Comparison of ENCODE assay signal across 24 cellular contexts in genomic region chr5:57817001-57817453, GRCh38.
DNase-seq lines count a peak whose midpoint lies in the region; ATAC-seq, FAIRE-seq and TF ChIP-seq lines count a peak whose summit lies in the region.
"Had no signal": no experiment of that assay in that cellular context is flagged by ENCODE, and none has a peak within 500 bp of the region (broad histone marks: within the 10 kb centered on the region; RNA-seq: fewer than 3 reads in every experiment).

No MANE protein-coding gene starts in this region.

- POLR2A ChIA-PET in HCT116 (lab: Charles Lee) (no interaction called here), Panc1 (lab: Charles Lee) (no interaction called here), endothelial cell of umbilical vein (lab: Charles Lee) (no interaction called here)

- H4K20me1 ChIP-seq in HCT116 (ENCODE audit: insufficient read depth) (no peaks in the 10 kb centered on the region), endothelial cell of umbilical vein (replicated peaks; ENCODE audit: control insufficient read depth, extremely low read depth, insufficient read depth, low read length) (no peaks in the 10 kb centered on the region)

- peaks cover 0 to 3% (median 2%) of the 10 kb centered on the region in 3 donors for H3K27me3 Mint-ChIP-seq in immature natural killer cell (ENCODE audit: low read depth in 3 of 3)
- H3K27me3 Mint-ChIP-seq: activated CD4-positive, alpha-beta memory T cell treated with anti-CD3 and anti-CD28 coated beads, Interleukin-2, amount 10 ng/mL, durations not matched to agents 7 days and 5 days; activated T-helper 17 cell treated with anti-CD3 and anti-CD28 coated beads, Interleukin-2, amount 50 U/mL, for 72 hours; CD4-positive, CD25-positive, alpha-beta regulatory T cell; effector memory CD8-positive, alpha-beta T cell had no signal

- intact Hi-C loops in HCT116 (cut with micrococcal nuclease) (no loop called here), Panc1 (cut with micrococcal nuclease; ENCODE audit: unreplicated experiment) (no loop called here), endothelial cell of umbilical vein (cut with micrococcal nuclease) (no loop called here), colonic mucosa (cut with DNase I) (no loop called here)

- no peaks in the 10 kb centered on the region for H3K36me3 Mint-ChIP-seq in immature natural killer cell
- H3K36me3 Mint-ChIP-seq: CD4-positive, CD25-positive, alpha-beta regulatory T cell; naive thymus-derived CD8-positive, alpha-beta T cell had no signal

- H3K4me3 ChIP-seq in HCT116 (replicated peaks in 1 of 2; ENCODE audit: low read depth in 1 of 2, low read length in 2 of 2) = no peak overlapping the region
- H3K4me3 ChIP-seq in Panc1 (ENCODE audit: low read depth in 2 of 2, low read length in 2 of 2) = no peak overlapping the region
- no peak overlapping the region for H3K4me3 ChIP-seq in endothelial cell of umbilical vein (replicated peaks in 1 of 3; ENCODE audit: insufficient read depth in 1 of 3, low read depth in 1 of 3, low read length in 3 of 3)
- no peak overlapping the region for H3K4me3 ChIP-seq in colonic mucosa

- no peaks in the 10 kb centered on the region for H3K9me2 ChIP-seq in HCT116 (ENCODE audit: insufficient read depth)

- no peaks in the 10 kb centered on the region for H3K9me1 ChIP-seq in endothelial cell of umbilical vein (replicated peaks; ENCODE audit: control insufficient read depth, extremely low read depth, insufficient read depth, low read length)

- H3K79me2 ChIP-seq in HCT116 (ENCODE audit: insufficient read depth, low read length) = no peaks in the 10 kb centered on the region
- H3K79me2 ChIP-seq in endothelial cell of umbilical vein (ENCODE audit: control insufficient read depth, insufficient read depth, low read length) = no peaks in the 10 kb centered on the region

- TF ChIP-seq CTCF in HCT116 (IDR thresholded peaks at IDR 0.05 in 2 of 3, conservative IDR thresholded peaks at IDR 0.05 in 1 of 3; ENCODE audit: borderline replicate concordance in 1 of 3, insufficient read depth in 1 of 3, low read depth in 2 of 3, low read length in 2 of 3) = no peak
- TF ChIP-seq CTCF in Panc1 (IDR thresholded peaks at IDR 0.05) = no peak
- no peak for TF ChIP-seq CTCF in endothelial cell of umbilical vein (IDR thresholded peaks at IDR 0.05; ENCODE audit: extremely low read depth in 1 of 2, insufficient read depth in 1 of 2, low read depth in 1 of 2, low read length in 2 of 2)
- TF ChIP-seq CTCF in colonic mucosa (IDR thresholded peaks at IDR 0.05) = no peak

- RAD21 ChIA-PET in HCT116 (lab: Charles Lee; ENCODE audit: low non-redundant PET in 1 of 2, low total read pairs in 2 of 2, uncharacterized antibody in 2 of 2, unreplicated experiment in 2 of 2) = no interaction called here

- FAIRE-seq in endothelial cell of umbilical vein (lab: Jason Lieb, UNC) = no peak
- FAIRE-seq: GM19239, TTC549, urothelium cell line had no signal

- peaks cover 12 to 31% of the 10 kb centered on the region in 2 donors for H3K4me1 Mint-ChIP-seq in immature natural killer cell
- H3K4me1 Mint-ChIP-seq: activated CD4-positive, alpha-beta memory T cell treated with anti-CD3 and anti-CD28 coated beads, Interleukin-2, amount 10 ng/mL, durations not matched to agents 7 days and 5 days; activated T-helper 17 cell treated with anti-CD3 and anti-CD28 coated beads, Interleukin-2, amount 50 U/mL, for 72 hours; CD4-positive, CD25-positive, alpha-beta regulatory T cell; naive thymus-derived CD8-positive, alpha-beta T cell had no signal

- no peak for TF ChIP-seq POLR2A in HCT116 (IDR thresholded peaks at IDR 0.05; ENCODE audit: borderline replicate concordance, extremely low read depth, insufficient read depth, insufficient read length)
- TF ChIP-seq POLR2A in endothelial cell of umbilical vein (IDR thresholded peaks at IDR 0.05; ENCODE audit: low read depth, low read length) = no peak

- peaks cover 0 to 6% (median 3%) of the 10 kb centered on the region in 6 donors for H3K9me3 Mint-ChIP-seq in immature natural killer cell
- H3K9me3 Mint-ChIP-seq: activated CD4-positive, alpha-beta memory T cell treated with anti-CD3 and anti-CD28 coated beads, Interleukin-2, amount 10 ng/mL, durations not matched to agents 7 days and 5 days; activated T-helper 17 cell treated with anti-CD3 and anti-CD28 coated beads, Interleukin-2, amount 50 U/mL, for 72 hours; effector memory CD8-positive, alpha-beta T cell had no signal

- no TSS peak for BruUV-seq in HCT116 (replicated peaks; lab: Mats Ljungman, UMichigan)
- BruUV-seq in Panc1 (replicated peaks; lab: Mats Ljungman, UMichigan) = no TSS peak
- BruUV-seq in endothelial cell of umbilical vein (replicated peaks; lab: Mats Ljungman, UMichigan) = no TSS peak

- H3K4me2 ChIP-seq in HCT116 (ENCODE audit: low read length) = peak overlapping the region; percentile 28; the same call in 1 of the 2 replicates
- no peak overlapping the region for H3K4me2 ChIP-seq in endothelial cell of umbilical vein (ENCODE audit: insufficient read depth, low read length)

- DNase-seq in HCT116 (ENCODE audit: low read depth, low spot score) (no peak), Panc1 (ENCODE audit: low read depth, low spot score) (no peak), endothelial cell of umbilical vein (ENCODE audit: low read depth, low spot score) (peak; percentile 54), myocyte (ENCODE audit: low read depth) (peak; percentile 13), immature natural killer cell (no peak), colonic mucosa (no peak), nucleus accumbens (lab: John Stamatoyannopoulos, UW) (no peak)
- DNase-seq: activated CD4-positive, alpha-beta memory T cell treated with anti-CD3 and anti-CD28 coated beads, Interleukin-2, amount 10 ng/mL, durations not matched to agents 7 days and 5 days; amygdala; CD4-positive, CD25-positive, alpha-beta regulatory T cell; effector memory CD8-positive, alpha-beta T cell; GDM1; head of caudate nucleus; KBM-7; naive thymus-derived CD8-positive, alpha-beta T cell; NCI-H1436 treated with DMSO at 0.1 percent for 48 hours; NCI-H82; SIG-M5; stimulated activated CD4-positive, alpha-beta T cell treated with anti-CD3 and anti-CD28 coated beads, Interleukin-4, amount 100 ng/mL, for 1 hour had no signal

- no peak overlapping the region for H3K27ac Mint-ChIP-seq in immature natural killer cell
- H3K27ac Mint-ChIP-seq: activated CD4-positive, alpha-beta memory T cell treated with anti-CD3 and anti-CD28 coated beads, Interleukin-2, amount 10 ng/mL, durations not matched to agents 7 days and 5 days; activated T-helper 17 cell treated with anti-CD3 and anti-CD28 coated beads, Interleukin-2, amount 50 U/mL, for 72 hours; CD4-positive, CD25-positive, alpha-beta regulatory T cell; effector memory CD8-positive, alpha-beta T cell; naive thymus-derived CD8-positive, alpha-beta T cell had no signal

- CTCF ChIA-PET in HCT116 (lab: Charles Lee) (no interaction called here), Panc1 (lab: Charles Lee) (interaction anchor here (0.7 kb wide), 1 partner anchor 512 kb away, joined by 5 read pairs; no protein-coding TSS in a partner anchor), endothelial cell of umbilical vein (lab: Charles Lee) (interaction anchor here (1.3 to 3.2 kb wide), 4 partner anchors 37 to 644 kb away, joined by 4 to 11 read pairs (median 6); no protein-coding TSS in a partner anchor)

- H3K4me1 ChIP-seq in HCT116 (ENCODE audit: control insufficient read depth in 1 of 2, insufficient read depth in 2 of 2, low read length in 2 of 2) (peaks cover 5 to 20% of the 10 kb centered on the region in 2 experiments; a peak in 3 of 4 replicates), Panc1 (ENCODE audit: control insufficient read depth, insufficient read depth, low read length) (no peaks in the 10 kb centered on the region), endothelial cell of umbilical vein (ENCODE audit: control insufficient read depth, extremely low read depth, insufficient read depth, low read length) (peaks cover 20% of the 10 kb centered on the region), colonic mucosa (no peaks in the 10 kb centered on the region)

- no peak for ATAC-seq in HCT116
- no peak for ATAC-seq in Panc1
- ATAC-seq: activated T-helper 17 cell treated with anti-CD3 and anti-CD28 coated beads, Interleukin-2, amount 50 U/mL, for 72 hours; effector memory CD8-positive, alpha-beta T cell; left lobe of liver; naive thymus-derived CD8-positive, alpha-beta T cell had no signal

- dilution Hi-C loops in endothelial cell of umbilical vein (cut with MboI; ENCODE audit: extremely low pct_ligation_motif_present, low sequenced_read_pairs) = no loop called here

- H3K4me3 Mint-ChIP-seq in immature natural killer cell = no peak overlapping the region
- H3K4me3 Mint-ChIP-seq: activated CD4-positive, alpha-beta memory T cell treated with anti-CD3 and anti-CD28 coated beads, Interleukin-2, amount 10 ng/mL, durations not matched to agents 7 days and 5 days; activated T-helper 17 cell treated with anti-CD3 and anti-CD28 coated beads, Interleukin-2, amount 50 U/mL, for 72 hours; CD4-positive, CD25-positive, alpha-beta regulatory T cell; effector memory CD8-positive, alpha-beta T cell; naive thymus-derived CD8-positive, alpha-beta T cell had no signal

- in situ Hi-C loops in Panc1 (cut with HindIII; ENCODE audit: low pct_unique_long_range_greater_than_20kb, low sequenced_read_pairs) = no loop called here

- H2AFZ ChIP-seq in HCT116 (ENCODE audit: low read depth, low read length, poor library complexity, severe bottlenecking) = no peak overlapping the region
- no peak overlapping the region for H2AFZ ChIP-seq in endothelial cell of umbilical vein (ENCODE audit: low read depth, low read length)

- no peak overlapping the region for H3K9ac ChIP-seq in HCT116 (ENCODE audit: low read length)
- no peak overlapping the region for H3K9ac ChIP-seq in endothelial cell of umbilical vein (replicated peaks; ENCODE audit: extremely low read depth, insufficient read depth, low read length)
- H3K9ac ChIP-seq in colonic mucosa (ENCODE audit: low read depth in 2 of 2, low read length in 2 of 2) = no peak overlapping the region

- H3K27ac ChIP-seq in HCT116 (ENCODE audit: low read depth, low read length) = no peak overlapping the region
- peak overlapping the region; percentile 35; the same call in 1 of the 2 replicates for H3K27ac ChIP-seq in Panc1 (ENCODE audit: low read length)
- no peak overlapping the region for H3K27ac ChIP-seq in endothelial cell of umbilical vein (ENCODE audit: insufficient read depth, low read depth, low read length)
- no peak overlapping the region for H3K27ac ChIP-seq in colonic mucosa

- TF ChIP-seq RAD21 in HCT116 (IDR thresholded peaks at IDR 0.05; ENCODE audit: low read depth) = no peak

- H3K27me3 ChIP-seq in HCT116 (ENCODE audit: insufficient read depth, low read length) = no peaks in the 10 kb centered on the region
- no peaks in the 10 kb centered on the region for H3K27me3 ChIP-seq in Panc1 (ENCODE audit: control insufficient read depth, insufficient read depth, low read length)
- no peaks in the 10 kb centered on the region for H3K27me3 ChIP-seq in endothelial cell of umbilical vein (ENCODE audit: control insufficient read depth in 2 of 2, insufficient read depth in 2 of 2, low read length in 2 of 2)
- H3K27me3 ChIP-seq in colonic mucosa = no peaks in the 10 kb centered on the region

- H3K36me3 ChIP-seq in HCT116 (ENCODE audit: control insufficient read depth in 1 of 2, insufficient read depth in 2 of 2, low read length in 2 of 2) (0 out of 4 replicates have a peak, but pooled peaks cover 0 to 3% of the 10 kb centered on the region in 2 experiments), Panc1 (ENCODE audit: control insufficient read depth, insufficient read depth, low read length) (no peaks in the 10 kb centered on the region), endothelial cell of umbilical vein (ENCODE audit: control insufficient read depth in 2 of 2, extremely low read depth in 1 of 2, insufficient read depth in 2 of 2, low read length in 2 of 2) (no peaks in the 10 kb centered on the region), colonic mucosa (no peaks in the 10 kb centered on the region)

- H3K9me3 ChIP-seq in HCT116 (ENCODE audit: control insufficient read depth in 1 of 2, insufficient read depth in 1 of 2, low read depth in 1 of 2, low read length in 2 of 2) (no peaks in the 10 kb centered on the region), Panc1 (ENCODE audit: control insufficient read depth, insufficient read depth, low read depth, low read length) (peaks cover 4% of the 10 kb centered on the region; the same call in 1 of the 2 replicates), endothelial cell of umbilical vein (replicated peaks; ENCODE audit: control insufficient read depth, insufficient read depth, low read length) (no peaks in the 10 kb centered on the region), colonic mucosa (no peaks in the 10 kb centered on the region)

Comparison
In these comparisons a context has a peak if more than half of its experiments do, and no peak if none do; other contexts are left out.
1. DNase-seq: peak in endothelial cell of umbilical vein (single experiment) and myocyte (single experiment); none in HCT116 (single experiment), Panc1 (single experiment), immature natural killer cell (0 of 3), colonic mucosa (single experiment) and nucleus accumbens (0 of 56).